ENCODE assay signal across 17 cellular contexts in the genomic region with DNA sequence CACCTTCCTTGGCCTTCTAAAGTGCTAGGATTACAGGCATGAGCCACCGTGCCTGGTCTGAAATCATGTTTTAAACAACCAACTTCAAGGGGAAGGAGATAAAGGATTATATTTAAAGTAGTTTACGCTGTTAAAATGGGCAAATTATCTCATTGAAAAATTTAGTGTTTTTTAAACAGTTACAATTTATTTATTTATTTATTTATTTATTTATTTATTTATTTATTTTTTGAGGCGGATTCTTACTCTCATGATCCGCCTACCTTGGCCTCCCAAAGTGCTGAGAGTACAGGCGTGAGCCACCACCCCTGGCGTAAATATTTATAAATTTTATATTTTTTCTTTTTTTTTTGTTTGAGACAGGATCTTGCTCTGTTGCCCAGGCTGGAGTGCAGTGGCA. TPM values are rescaled to one million over a fixed set of nuclear protein-coding genes. Genes with fewer than 3 reads are reported as not detected.
DNase-seq lines count a peak whose midpoint lies in the region; ATAC-seq and TF ChIP-seq lines count a peak whose summit lies in the region.
"Had no signal": no experiment of that assay in that cellular context is flagged by ENCODE, and none has a peak within 500 bp of the region (broad histone marks: within the 10 kb centered on the region; RNA-seq: fewer than 3 reads in every experiment).

No MANE protein-coding gene starts in this region.

- no peak overlapping the region for H3K4me3 Mint-ChIP-seq in activated CD8-positive, alpha-beta T cell treated with anti-CD3 and anti-CD28 coated beads, Interleukin-2, amount 10 ng/mL, durations not matched to agents 7 days and 5 days
- no peak overlapping the region for H3K4me3 Mint-ChIP-seq in activated CD8-positive, alpha-beta T cell treated with anti-CD3 and anti-CD28 coated beads for 36 hours
- H3K4me3 Mint-ChIP-seq in progenitor cell of endocrine pancreas (ENCODE audit: low read depth) = no peak overlapping the region
- H3K4me3 Mint-ChIP-seq in type B pancreatic cell = no peak overlapping the region
- H3K4me3 Mint-ChIP-seq: CD8-positive, alpha-beta T cell; GM23338; H9; HFFc6 had no signal

- peaks cover 7% of the 10 kb centered on the region for H3K4me1 Mint-ChIP-seq in activated CD8-positive, alpha-beta T cell treated with anti-CD3 and anti-CD28 coated beads, Interleukin-2, amount 10 ng/mL, durations not matched to agents 7 days and 5 days (ENCODE audit: low read depth)
- peaks cover 6% of the 10 kb centered on the region for H3K4me1 Mint-ChIP-seq in activated CD8-positive, alpha-beta T cell treated with anti-CD3 and anti-CD28 coated beads for 36 hours (ENCODE audit: low read depth)
- H3K4me1 Mint-ChIP-seq in progenitor cell of endocrine pancreas (ENCODE audit: low read depth) (no peaks in the 10 kb centered on the region), type B pancreatic cell (ENCODE audit: unreplicated experiment) (no peaks in the 10 kb centered on the region)
- H3K4me1 Mint-ChIP-seq: GM23338, H9 had no signal

- H3K27ac Mint-ChIP-seq in activated CD8-positive, alpha-beta T cell treated with anti-CD3 and anti-CD28 coated beads, Interleukin-2, amount 10 ng/mL, durations not matched to agents 7 days and 5 days = peak overlapping the region; percentile 7
- no peak overlapping the region for H3K27ac Mint-ChIP-seq in activated CD8-positive, alpha-beta T cell treated with anti-CD3 and anti-CD28 coated beads for 36 hours
- H3K27ac Mint-ChIP-seq in progenitor cell of endocrine pancreas (peak overlapping the region; percentile 81), type B pancreatic cell (peak overlapping the region; percentile 30)
- H3K27ac Mint-ChIP-seq: CD4-positive, CD25-positive, alpha-beta regulatory T cell; CD8-positive, alpha-beta T cell; GM23338; HFFc6 had no signal

- intact Hi-C loops in activated CD8-positive, alpha-beta T cell treated with anti-CD3 and anti-CD28 coated beads for 36 hours (cut with micrococcal nuclease) = no loop called here

- CTCF ChIA-PET in activated CD8-positive, alpha-beta T cell treated with anti-CD3 and anti-CD28 coated beads, Interleukin-2, amount 10 ng/mL, durations not matched to agents 7 days and 5 days (lab: Charles Lee) = interaction anchor here (1.0 kb wide), 1 partner anchor 22 kb away, joined by 3 read pairs; a partner anchor contains a TSS
- CTCF ChIA-PET in activated CD8-positive, alpha-beta T cell treated with anti-CD3 and anti-CD28 coated beads for 36 hours (lab: Charles Lee) = no interaction called here

- DNase-seq in activated CD8-positive, alpha-beta T cell treated with anti-CD3 and anti-CD28 coated beads, Interleukin-2, amount 10 ng/mL, durations not matched to agents 7 days and 5 days = no peak
- no peak for DNase-seq in activated CD8-positive, alpha-beta T cell treated with anti-CD3 and anti-CD28 coated beads for 36 hours
- DNase-seq in progenitor cell of endocrine pancreas (ENCODE audit: low spot score, unreplicated experiment) (no peak), type B pancreatic cell (ENCODE audit: extremely low spot score, unreplicated experiment) (no peak)
- DNase-seq: ACHN; C1 segment of cervical spinal cord; Caco-2; CD4-positive, CD25-positive, alpha-beta regulatory T cell; CD8-positive, alpha-beta T cell; DMS153; DND-41; H9; HFFc6 had no signal

- ATAC-seq in activated CD8-positive, alpha-beta T cell treated with anti-CD3 and anti-CD28 coated beads, Interleukin-2, amount 10 ng/mL, durations not matched to agents 7 days and 5 days = no peak
- no peak for ATAC-seq in activated CD8-positive, alpha-beta T cell treated with anti-CD3 and anti-CD28 coated beads for 36 hours
- ATAC-seq in HG03354 (IDR thresholded peaks at IDR 0.05; ENCODE audit: poor library complexity, severe bottlenecking, unreplicated experiment) = no peak
- no peak for ATAC-seq in GM21381 (IDR thresholded peaks at IDR 0.05; ENCODE audit: unreplicated experiment)
- ATAC-seq: CD8-positive, alpha-beta T cell; GM23338; HCT116 had no signal

- POLR2A ChIA-PET in activated CD8-positive, alpha-beta T cell treated with anti-CD3 and anti-CD28 coated beads, Interleukin-2, amount 10 ng/mL, durations not matched to agents 7 days and 5 days (lab: Charles Lee) = no interaction called here
- POLR2A ChIA-PET in activated CD8-positive, alpha-beta T cell treated with anti-CD3 and anti-CD28 coated beads for 36 hours (lab: Charles Lee) = no interaction called here

- no peak for TF ChIP-seq CTCF in activated CD8-positive, alpha-beta T cell treated with anti-CD3 and anti-CD28 coated beads for 36 hours (IDR thresholded peaks at IDR 0.05)
- TF ChIP-seq CTCF in progenitor cell of endocrine pancreas (IDR thresholded peaks at IDR 0.05; ENCODE audit: unreplicated experiment) (no peak), type B pancreatic cell (conservative IDR thresholded peaks at IDR 0.05) (no peak)

- H3K27me3 Mint-ChIP-seq in activated CD8-positive, alpha-beta T cell treated with anti-CD3 and anti-CD28 coated beads, Interleukin-2, amount 10 ng/mL, durations not matched to agents 7 days and 5 days (ENCODE audit: low read depth) = no peaks in the 10 kb centered on the region
- no peaks in the 10 kb centered on the region for H3K27me3 Mint-ChIP-seq in activated CD8-positive, alpha-beta T cell treated with anti-CD3 and anti-CD28 coated beads for 36 hours
- H3K27me3 Mint-ChIP-seq in progenitor cell of endocrine pancreas (no peaks in the 10 kb centered on the region), type B pancreatic cell (no peaks in the 10 kb centered on the region)
- H3K27me3 Mint-ChIP-seq: CD4-positive, CD25-positive, alpha-beta regulatory T cell had no signal

- H3K9me3 Mint-ChIP-seq in activated CD8-positive, alpha-beta T cell treated with anti-CD3 and anti-CD28 coated beads, Interleukin-2, amount 10 ng/mL, durations not matched to agents 7 days and 5 days (ENCODE audit: insufficient read depth) = no peaks in the 10 kb centered on the region
- no peaks in the 10 kb centered on the region for H3K9me3 Mint-ChIP-seq in activated CD8-positive, alpha-beta T cell treated with anti-CD3 and anti-CD28 coated beads for 36 hours
- H3K9me3 Mint-ChIP-seq in progenitor cell of endocrine pancreas (ENCODE audit: low read depth) (no peaks in the 10 kb centered on the region), type B pancreatic cell (no peaks in the 10 kb centered on the region)
- H3K9me3 Mint-ChIP-seq: CD4-positive, CD25-positive, alpha-beta regulatory T cell; CD8-positive, alpha-beta T cell; GM23338; H9; HFFc6 had no signal

- peaks cover 22% of the 10 kb centered on the region for H3K36me3 Mint-ChIP-seq in activated CD8-positive, alpha-beta T cell treated with anti-CD3 and anti-CD28 coated beads, Interleukin-2, amount 10 ng/mL, durations not matched to agents 7 days and 5 days (ENCODE audit: low read depth)
- peaks cover 12% of the 10 kb centered on the region for H3K36me3 Mint-ChIP-seq in activated CD8-positive, alpha-beta T cell treated with anti-CD3 and anti-CD28 coated beads for 36 hours (ENCODE audit: low read depth)
- peaks cover 10% of the 10 kb centered on the region for H3K36me3 Mint-ChIP-seq in progenitor cell of endocrine pancreas (ENCODE audit: insufficient read depth)
- peaks cover 8% of the 10 kb centered on the region for H3K36me3 Mint-ChIP-seq in type B pancreatic cell

RNA-seq across cellular contexts. Expression of a gene that starts 22.2 kb away (rescaled TPM):
- total RNA-seq in activated CD8-positive, alpha-beta T cell treated with anti-CD3 and anti-CD28 coated beads, Interleukin-2, amount 10 ng/mL, durations not matched to agents 7 days and 5 days = 10 to 100 TPM; 77.5 TPM
- total RNA-seq in activated CD8-positive, alpha-beta T cell treated with anti-CD3 and anti-CD28 coated beads for 36 hours = 10 to 100 TPM; 61.4 to 61.9 TPM
- 81.5 and 86.8 TPM in 2 replicates for total RNA-seq in progenitor cell of endocrine pancreas
- 60.7 and 64.5 TPM in 2 replicates for total RNA-seq in type B pancreatic cell (ENCODE audit: low replicate concordance)

RNA-seq across cellular contexts. Expression of a gene that starts 32.4 kb away (rescaled TPM):
- total RNA-seq in activated CD8-positive, alpha-beta T cell treated with anti-CD3 and anti-CD28 coated beads, Interleukin-2, amount 10 ng/mL, durations not matched to agents 7 days and 5 days = 10 to 100 TPM; 52.8 to 53.2 TPM
- total RNA-seq in activated CD8-positive, alpha-beta T cell treated with anti-CD3 and anti-CD28 coated beads for 36 hours = 10 to 100 TPM; 60.7 to 64.7 TPM
- total RNA-seq in progenitor cell of endocrine pancreas = 41.6 and 44.4 TPM in 2 replicates
- total RNA-seq in type B pancreatic cell (ENCODE audit: low replicate concordance) = 33.7 and 46.2 TPM in 2 replicates
